ENCODE assay signal across 8 cellular contexts in genomic region chr19:4556574-4557185, GRCh38. TPM values are rescaled to one million over a fixed set of nuclear protein-coding genes. Genes with fewer than 3 reads are reported as not detected.
DNase-seq lines count a peak whose midpoint lies in the region; ATAC-seq and TF ChIP-seq lines count a peak whose summit lies in the region.

No MANE protein-coding gene starts in this region.

- no peak overlapping the region for H2AFZ ChIP-seq in neuronal stem cell (ENCODE audit: low read length)

- H3K27me3 Mint-ChIP-seq in activated naive CD8-positive, alpha-beta T cell treated with anti-CD3 and anti-CD28 coated beads for 36 hours = peaks cover 3% of the 10 kb centered on the region

- H3K27me3 ChIP-seq in neuronal stem cell (ENCODE audit: control insufficient read depth in 3 of 3, insufficient read depth in 3 of 3, low read depth in 1 of 3, low read length in 3 of 3) (peaks cover 0 to 2% (median 0%) of the 10 kb centered on the region in 3 experiments), stomach (peaks cover 0 to 22% (median 6%) of the 10 kb centered on the region in 3 donors)

- H3K4me3 Mint-ChIP-seq in activated naive CD8-positive, alpha-beta T cell treated with anti-CD3 and anti-CD28 coated beads for 36 hours = no peak overlapping the region

- no peak overlapping the region for H2BK12ac ChIP-seq in neuronal stem cell (ENCODE audit: low read length)

- H3K27ac ChIP-seq in neuronal stem cell (replicated peaks; ENCODE audit: low read length) (no peak overlapping the region), coronary artery (no peak overlapping the region), stomach (no peak overlapping the region)

- H3K18ac ChIP-seq in neuronal stem cell (ENCODE audit: low read length) = peak overlapping the region; percentile 57

- no peak overlapping the region for H2BK120ac ChIP-seq in neuronal stem cell (ENCODE audit: low read depth, low read length)

- no peaks in the 10 kb centered on the region for H3K4me1 Mint-ChIP-seq in activated naive CD8-positive, alpha-beta T cell treated with anti-CD3 and anti-CD28 coated beads for 36 hours

- TF ChIP-seq CTCF in NB4 (IDR thresholded peaks at IDR 0.05; ENCODE audit: low read depth, low read length) = no peak
- no peak for TF ChIP-seq CTCF in coronary artery (IDR thresholded peaks at IDR 0.05)
- TF ChIP-seq CTCF in stomach (IDR thresholded peaks at IDR 0.05) = no peak

- no peak overlapping the region for H3K23ac ChIP-seq in neuronal stem cell (ENCODE audit: low read depth, low read length, poor library complexity)

- H2BK5ac ChIP-seq in neuronal stem cell (ENCODE audit: low read length) = no peak overlapping the region

- H4K91ac ChIP-seq in neuronal stem cell (ENCODE audit: low read depth, low read length, poor library complexity) = no peak overlapping the region

- peaks cover 39 to 43% of the 10 kb centered on the region in 2 donors for H3K36me3 ChIP-seq in neuronal stem cell (replicated peaks in 1 of 2; ENCODE audit: control insufficient read depth in 2 of 2, insufficient read depth in 2 of 2, low read length in 2 of 2)
- peaks cover 0 to 12% (median 2%) of the 10 kb centered on the region in 4 donors for H3K36me3 ChIP-seq in stomach

- ATAC-seq in HG03565 (IDR thresholded peaks at IDR 0.05; ENCODE audit: unreplicated experiment) = no peak

- H3K36me3 Mint-ChIP-seq in activated naive CD8-positive, alpha-beta T cell treated with anti-CD3 and anti-CD28 coated beads for 36 hours = no peaks in the 10 kb centered on the region

- H3K9me3 ChIP-seq in neuronal stem cell (replicated peaks in 1 of 2; ENCODE audit: control insufficient read depth in 2 of 2, insufficient read depth in 1 of 2, low read depth in 1 of 2, low read length in 2 of 2) (no peaks in the 10 kb centered on the region), stomach (no peaks in the 10 kb centered on the region)

- H2BK15ac ChIP-seq in neuronal stem cell (ENCODE audit: low read length) = no peak overlapping the region

- peaks cover 3% of the 10 kb centered on the region for H3K79me1 ChIP-seq in neuronal stem cell (ENCODE audit: low read depth, low read length)

- intact Hi-C loops in stomach (cut with DNase I; ENCODE audit: low total_unique reads) = loop anchor here (5.0 kb wide), 1 partner anchor 81 kb away; the partner anchor contains the start of gene TNFAIP8L1

- H3K9me3 Mint-ChIP-seq in activated naive CD8-positive, alpha-beta T cell treated with anti-CD3 and anti-CD28 coated beads for 36 hours = no peaks in the 10 kb centered on the region

- no peak overlapping the region for H3K14ac ChIP-seq in neuronal stem cell (ENCODE audit: low read length)

- no peak overlapping the region for H4K8ac ChIP-seq in neuronal stem cell (ENCODE audit: low read depth, low read length)

- no peaks in the 10 kb centered on the region for H3K4me1 ChIP-seq in neuronal stem cell (ENCODE audit: control insufficient read depth in 2 of 2, insufficient read depth in 1 of 2, low read depth in 1 of 2, low read length in 2 of 2)
- H3K4me1 ChIP-seq in stomach = peaks cover 0 to 27% (median 5%) of the 10 kb centered on the region in 4 donors

- H3K4me3 ChIP-seq in NB4 (ENCODE audit: low read depth, low read length) = no peak overlapping the region
- no peak overlapping the region for H3K4me3 ChIP-seq in neuronal stem cell (ENCODE audit: low read length in 2 of 2)
- H3K4me3 ChIP-seq in coronary artery = no peak overlapping the region
- no peak overlapping the region for H3K4me3 ChIP-seq in stomach

- no CpG with 5 or more reads among the region's 28 CpGs for WGBS in neuronal stem cell (ENCODE audit: extremely low coverage in 2 of 2, insufficient read length in 2 of 2, insufficient replicate concordance in 1 of 2), 2 donors
- 63 to 78% (median 72%) methylated on average over 11 to 28 of the region's 28 CpGs for WGBS in stomach, 5 donors

- H3K9ac ChIP-seq in neuronal stem cell (ENCODE audit: low read depth, low read length, poor library complexity) = peak overlapping the region; percentile 72

- TF ChIP-seq POLR2A in NB4 (IDR thresholded peaks at IDR 0.05; ENCODE audit: extremely low read depth, insufficient read length) (no peak), stomach (IDR thresholded peaks at IDR 0.05) (no peak)

- H3K27ac Mint-ChIP-seq in activated naive CD8-positive, alpha-beta T cell treated with anti-CD3 and anti-CD28 coated beads for 36 hours = no peak overlapping the region

- TF ChIP-seq EP300 in stomach (IDR thresholded peaks at IDR 0.05) = no peak

- H3K4me2 ChIP-seq in neuronal stem cell (ENCODE audit: insufficient read depth, low read length, poor library complexity, severe bottlenecking) = no peak overlapping the region

- peak overlapping the region; percentile 15 for H2AK5ac ChIP-seq in neuronal stem cell (ENCODE audit: low read depth, low read length)

- no peak overlapping the region for H3K4ac ChIP-seq in neuronal stem cell (ENCODE audit: low read length)

- DNase-seq in DMS53 (lab: John Stamatoyannopoulos, UW) (peak; percentile 33), DMS53 treated with DMSO at 0.1 percent for 48 hours (lab: John Stamatoyannopoulos, UW; ENCODE audit: unreplicated experiment) (no peak), NB4 (ENCODE audit: low read depth) (peak; percentile 64), neuronal stem cell (ENCODE audit: low spot score) (no peak), coronary artery (ENCODE audit: low spot score) (no peak), stomach (no peak)
- peak; percentile 34 for DNase-seq in activated naive CD8-positive, alpha-beta T cell treated with anti-CD3 and anti-CD28 coated beads for 36 hours

RNA-seq across cellular contexts. Expression of gene SEMA6B, which starts 2.8 kb away (rescaled TPM):
- not detected for total RNA-seq in activated naive CD8-positive, alpha-beta T cell treated with anti-CD3 and anti-CD28 coated beads for 36 hours
- 42.5 TPM for polyA plus RNA-seq in neuronal stem cell (2013, experiment 1 of 2)
- 43.0 TPM for polyA plus RNA-seq in neuronal stem cell (2013, experiment 2 of 2)
- total RNA-seq in stomach = 1 to 10 TPM in 4 of 5 donors, not detected in 1; 1.2 to 6.7 (median 2.1) TPM
- polyA plus RNA-seq in stomach = 1 to 10 TPM; 1.7 to 2.1 (median 1.9) TPM

RNA-seq across cellular contexts. Expression of gene LRG1, which starts 16.8 kb away (rescaled TPM):
- total RNA-seq in activated naive CD8-positive, alpha-beta T cell treated with anti-CD3 and anti-CD28 coated beads for 36 hours = under 1 TPM; 0.19 to 0.38 TPM
- not detected for polyA plus RNA-seq in neuronal stem cell (2013, experiment 1 of 2)
- polyA plus RNA-seq in neuronal stem cell (2013, experiment 2 of 2) = 0.01 TPM
- total RNA-seq in stomach = 10 to 100 TPM in 1 of 5 donors, 1 to 10 TPM in 3, not detected in 1; 4.2 to 17.2 (median 7.3) TPM
- 10 to 100 TPM in 2 of 3 donors, 1 to 10 TPM in 1; 2.1 to 23.3 (median 16.1) TPM for polyA plus RNA-seq in stomach

RNA-seq across cellular contexts. Expression of gene PLIN5, which starts 21.7 kb away (rescaled TPM):
- total RNA-seq in activated naive CD8-positive, alpha-beta T cell treated with anti-CD3 and anti-CD28 coated beads for 36 hours = under 1 TPM; 0.32 to 0.56 TPM
- 2.9 TPM for polyA plus RNA-seq in neuronal stem cell (2013, experiment 1 of 2)
- polyA plus RNA-seq in neuronal stem cell (2013, experiment 2 of 2) = 2.9 TPM
- 100 to 1,000 TPM in 1 of 5 donors, 10 to 100 TPM in 2, 1 to 10 TPM in 2; 1.4 to 114 (median 37.8) TPM for total RNA-seq in stomach
- polyA plus RNA-seq in stomach = 10 to 100 TPM; 23.8 to 37.9 (median 25.3) TPM

RNA-seq across cellular contexts. Expression of gene PLIN4, which starts 38.4 kb away (rescaled TPM):
- total RNA-seq in activated naive CD8-positive, alpha-beta T cell treated with anti-CD3 and anti-CD28 coated beads for 36 hours = not detected
- polyA plus RNA-seq in neuronal stem cell (2013, experiment 1 of 2) = 0.13 TPM
- polyA plus RNA-seq in neuronal stem cell (2013, experiment 2 of 2) = 0.18 TPM
- total RNA-seq in stomach = 10 to 100 TPM in 3 of 5 donors, 1 to 10 TPM in 2; 9.0 to 64.7 (median 24.9) TPM
- polyA plus RNA-seq in stomach = 10 to 100 TPM in 1 of 3 donors, 1 to 10 TPM in 2; 3.5 to 13.2 (median 6.8) TPM

Comparison
In these comparisons a context has a peak if more than half of its experiments do, and no peak if none do; other contexts are left out.
1. DNase-seq: peak in DMS53 (single experiment), NB4 (single experiment) and activated naive CD8-positive, alpha-beta T cell treated with anti-CD3 and anti-CD28 coated beads for 36 hours (single experiment); none in DMS53 treated with DMSO at 0.1 percent for 48 hours (single experiment), neuronal stem cell (single experiment), coronary artery (single experiment) and stomach (single experiment).